2 cellular contexts compared by ENCODE assay signal in genomic region chr6:41580690-41581089, GRCh38.
TF ChIP-seq lines count a peak whose summit lies in the region.

No MANE protein-coding gene starts in this region.

TF ChIP-seq in SK-N-SH, 30 proteins besides CTCF, POLR2A, EP300 and RAD21 (continued from another document):
- no peak for TF ChIP-seq ZBTB33 (IDR thresholded peaks at IDR 0.05; ENCODE audit: borderline replicate concordance, low read depth)
- TF ChIP-seq USF1 (IDR thresholded peaks at IDR 0.05; ENCODE audit: borderline replicate concordance, low read depth): no peak
- no peak for TF ChIP-seq IRF3 (IDR thresholded peaks at IDR 0.05; ENCODE audit: low read depth, low read length)
- no peak for TF ChIP-seq MEF2A (IDR thresholded peaks at IDR 0.05; ENCODE audit: borderline replicate concordance, low read depth)
- no peak for TF ChIP-seq TCF12 (IDR thresholded peaks at IDR 0.05)
- no peak for TF ChIP-seq MAX (IDR thresholded peaks at IDR 0.05; ENCODE audit: low read depth)
- TF ChIP-seq CHD2 (IDR thresholded peaks at IDR 0.05; ENCODE audit: low read length, partially characterized antibody): no peak
- TF ChIP-seq POLR2AphosphoS5 (IDR thresholded peaks at IDR 0.05; ENCODE audit: low read depth, low read length): no peak

TF ChIP-seq in SK-N-SH treated with all-trans-retinoic acid at 6 μM for 48 hours, 23 proteins besides CTCF, POLR2A, EP300 and RAD21 (continued from another document):
- TF ChIP-seq PATZ1 (CRISPR knock-in tag; IDR thresholded peaks at IDR 0.05; ENCODE audit: borderline replicate concordance) (no peak), ZFP30 (CRISPR knock-in tag; IDR thresholded peaks at IDR 0.05) (no peak), CREB5 (CRISPR knock-in tag; IDR thresholded peaks at IDR 0.05; ENCODE audit: low read depth) (no peak), BACH2 (CRISPR knock-in tag; IDR thresholded peaks at IDR 0.05; ENCODE audit: borderline replicate concordance) (no peak), ISL1 (CRISPR knock-in tag; IDR thresholded peaks at IDR 0.05) (no peak), ESRRG (CRISPR knock-in tag; IDR thresholded peaks at IDR 0.05) (no peak), SNAI2 (CRISPR knock-in tag; IDR thresholded peaks at IDR 0.05) (no peak), PPARA (CRISPR knock-in tag; IDR thresholded peaks at IDR 0.05; ENCODE audit: borderline replicate concordance) (no peak), ZNF70 (CRISPR knock-in tag; IDR thresholded peaks at IDR 0.05) (no peak), ZFP3 (CRISPR knock-in tag; IDR thresholded peaks at IDR 0.05) (no peak), CSDC2 (CRISPR knock-in tag; IDR thresholded peaks at IDR 0.05) (no peak), ZNF8 (CRISPR knock-in tag; IDR thresholded peaks at IDR 0.05) (no peak)
